Comparison of ENCODE assay signal across 18 cellular contexts in the genomic region with DNA sequence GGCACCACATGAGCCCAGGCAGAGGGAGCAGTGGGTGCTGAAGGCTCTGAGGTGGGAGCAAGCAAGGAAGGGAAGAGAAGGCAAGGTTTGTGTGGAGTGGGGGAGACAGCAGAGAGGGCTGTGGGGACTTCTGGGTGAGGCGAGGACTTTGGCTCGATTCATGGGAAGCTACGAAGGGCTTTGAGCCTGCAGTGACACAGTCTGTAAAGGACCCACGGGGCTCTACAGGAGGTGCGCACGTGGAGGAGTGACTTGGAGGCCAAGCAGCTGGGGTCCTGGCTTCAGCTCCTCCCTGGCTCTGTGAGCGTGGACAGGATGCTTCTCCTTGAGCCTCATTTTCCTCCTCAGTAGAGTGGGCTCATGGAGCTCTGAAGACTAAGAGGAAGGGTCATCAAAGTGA. TPM values are rescaled to one million over a fixed set of nuclear protein-coding genes. Genes with fewer than 3 reads are reported as not detected.
DNase-seq lines count a peak whose midpoint lies in the region; ATAC-seq and TF ChIP-seq lines count a peak whose summit lies in the region.
"Had no signal": no experiment of that assay in that cellular context is flagged by ENCODE, and none has a peak within 500 bp of the region (broad histone marks: within the 10 kb centered on the region; RNA-seq: fewer than 3 reads in every experiment).

No MANE protein-coding gene starts in this region.

- peak overlapping the region in 3 of 10 donors; percentile 34 to 45 (median 38) for H3K4me3 ChIP-seq in heart right ventricle
- no peak overlapping the region for H3K4me3 ChIP-seq in subcutaneous abdominal adipose tissue (ENCODE audit: low read depth in 1 of 5, low read length in 5 of 5)

- H3K4me1 Mint-ChIP-seq in glutamatergic neuron (ENCODE audit: low read depth, unreplicated experiment) (peaks cover 41% of the 10 kb centered on the region), nephron progenitor cell (peaks cover 47% of the 10 kb centered on the region)

- H3K36me3 ChIP-seq in heart right ventricle (no peaks in the 10 kb centered on the region), subcutaneous abdominal adipose tissue (ENCODE audit: control insufficient read depth in 5 of 5, insufficient read depth in 5 of 5, low read length in 5 of 5) (no peaks in the 10 kb centered on the region)

- H3K9me3 Mint-ChIP-seq in glutamatergic neuron (ENCODE audit: unreplicated experiment) (peaks cover 16% of the 10 kb centered on the region), nephron progenitor cell (no peaks in the 10 kb centered on the region)
- H3K9me3 Mint-ChIP-seq: GM23338 had no signal

- H3K27me3 ChIP-seq in heart right ventricle, result peaks cover 0 to 37% (median 0%) of the 10 kb centered on the region in 7 donors
- peaks cover 8 to 31% (median 10%) of the 10 kb centered on the region in 5 donors for H3K27me3 ChIP-seq in subcutaneous abdominal adipose tissue (ENCODE audit: control insufficient read depth in 5 of 5, insufficient read depth in 4 of 5, low read length in 5 of 5)

- peak overlapping the region in 1 of 5 donors; percentile 42 for H3K9ac ChIP-seq in subcutaneous abdominal adipose tissue (ENCODE audit: low read length in 5 of 5)

- ATAC-seq in heart right ventricle (peak in 6 of 8 donors; percentile 14 to 46 (median 28)), GM19324 (IDR thresholded peaks at IDR 0.05; ENCODE audit: low FRiP score, unreplicated experiment) (no peak), GM18517 (IDR thresholded peaks at IDR 0.05; ENCODE audit: unreplicated experiment) (no peak)
- ATAC-seq: PC-3 had no signal

- H3K27ac Mint-ChIP-seq in glutamatergic neuron (ENCODE audit: unreplicated experiment), result peak overlapping the region; percentile 84
- H3K27ac Mint-ChIP-seq in nephron progenitor cell, result peak overlapping the region; percentile 89
- H3K27ac Mint-ChIP-seq: GM23338 had no signal

- H3K27ac ChIP-seq in heart right ventricle (peak overlapping the region; percentile 64 to 92 (median 82)), subcutaneous abdominal adipose tissue (ENCODE audit: low read depth, low read length) (peak overlapping the region; percentile 71)
- H3K27ac ChIP-seq: C4-2B had no signal

- DNase-seq in heart right ventricle, result peak; percentile 27 to 50
- no peak for DNase-seq in cardiac septum (ENCODE audit: low spot score)
- no peak for DNase-seq in glutamatergic neuron
- DNase-seq in nephron progenitor cell, result no peak
- no peak for DNase-seq in stimulated activated CD4-positive, alpha-beta T cell treated with anti-CD3 and anti-CD28 coated beads, Interleukin-2, amount 100 ng/mL, for 48 hours
- DNase-seq: COR-L47, GF-D8, KBM-7, NCI-H1436, NCI-H2029, NCI-H748 treated with DMSO at 0.1 percent for 48 hours, PC-3 had no signal

- H3K4me3 Mint-ChIP-seq in glutamatergic neuron (ENCODE audit: unreplicated experiment) (peak overlapping the region; percentile 71), nephron progenitor cell (no peak overlapping the region)

- peaks cover 30 to 88% (median 72%) of the 10 kb centered on the region in 9 donors for H3K4me1 ChIP-seq in heart right ventricle
- peaks cover 16 to 80% (median 21%) of the 10 kb centered on the region in 5 donors for H3K4me1 ChIP-seq in subcutaneous abdominal adipose tissue (ENCODE audit: control insufficient read depth in 5 of 5, insufficient read depth in 5 of 5, low read length in 5 of 5)

- H3K27me3 Mint-ChIP-seq in glutamatergic neuron (ENCODE audit: unreplicated experiment) (peaks cover 7% of the 10 kb centered on the region), nephron progenitor cell (ENCODE audit: low read depth, poor library complexity) (peaks cover 15% of the 10 kb centered on the region)

- no peaks in the 10 kb centered on the region for H3K36me3 Mint-ChIP-seq in glutamatergic neuron (ENCODE audit: unreplicated experiment)
- H3K36me3 Mint-ChIP-seq in nephron progenitor cell (ENCODE audit: low read depth), result no peaks in the 10 kb centered on the region

- TF ChIP-seq CTCF in heart right ventricle (IDR thresholded peaks at IDR 0.05), result no peak
- TF ChIP-seq CTCF in glutamatergic neuron (IDR thresholded peaks at IDR 0.05; ENCODE audit: partially characterized antibody, unreplicated experiment), result no peak
- TF ChIP-seq CTCF in nephron progenitor cell (IDR thresholded peaks at IDR 0.05), result no peak

- 39 to 40% methylated on average over 7 of the region's 7 CpGs for WGBS in heart right ventricle, 2 donors

- intact Hi-C loops in heart right ventricle (cut with DNase I) (loop anchor here in 4 of 10 donors (2.0 to 5.0 kb wide), 2 partner anchors 30 to 35 kb away; no protein-coding TSS in a partner anchor), cardiac septum (cut with DNase I) (loop anchor here (5.0 kb wide), 1 partner anchor 35 kb away; no protein-coding TSS in a partner anchor)

- H3K9me3 ChIP-seq in heart right ventricle (no peaks in the 10 kb centered on the region), subcutaneous abdominal adipose tissue (ENCODE audit: control insufficient read depth in 5 of 5, low read length in 5 of 5) (no peaks in the 10 kb centered on the region)

RNA-seq across cellular contexts. Expression of a gene that starts 29.2 kb away (rescaled TPM):
- total RNA-seq in heart right ventricle (100 to 1,000 TPM; 111 to 137 (median 129) TPM), cardiac septum (111 TPM), glutamatergic neuron (ENCODE audit: unreplicated experiment) (214 TPM)
- 10 to 100 TPM; 21.4 to 38.2 TPM for polyA plus RNA-seq in heart right ventricle

RNA-seq across cellular contexts. Expression of a gene that starts 37.4 kb away (rescaled TPM):
- total RNA-seq in heart right ventricle, result 10 to 100 TPM in 3 of 10 donors, 1 to 10 TPM in 7; 4.6 to 20.5 (median 7.9) TPM
- polyA plus RNA-seq in heart right ventricle, result 10 to 100 TPM; 12.8 to 41.0 TPM
- total RNA-seq in cardiac septum, result 4.8 TPM
- 19.7 TPM for total RNA-seq in glutamatergic neuron (ENCODE audit: unreplicated experiment)
- total RNA-seq: NCI-H460 had no signal

Comparison
In these comparisons a context has a peak if more than half of its experiments do, and no peak if none do; other contexts are left out.
1. DNase-seq: peak in heart right ventricle (2 of 2); none in cardiac septum (single experiment), glutamatergic neuron (single experiment), nephron progenitor cell (single experiment) and stimulated activated CD4-positive, alpha-beta T cell treated with anti-CD3 and anti-CD28 coated beads, Interleukin-2, amount 100 ng/mL, for 48 hours (0 of 2).
2. ATAC-seq: peak in heart right ventricle (6 of 8); none in GM19324 (single experiment) and GM18517 (single experiment).